Comparison of ENCODE assay signal across 8 cellular contexts in genomic region chr1:7265771-7266371, GRCh38.
DNase-seq lines count a peak whose midpoint lies in the region; ATAC-seq, FAIRE-seq and TF ChIP-seq lines count a peak whose summit lies in the region.

No MANE protein-coding gene starts in this region.

- H3K9me3 Mint-ChIP-seq in immature natural killer cell: peaks cover 5 to 19% (median 15%) of the 10 kb centered on the region in 6 donors

- no peak overlapping the region for H3K23ac ChIP-seq in H1 (ENCODE audit: insufficient read length)

- no peak for ATAC-seq in GM18909 (IDR thresholded peaks at IDR 0.05; ENCODE audit: poor library complexity, unreplicated experiment)
- no peak for ATAC-seq in GM19455 (IDR thresholded peaks at IDR 0.05; ENCODE audit: unreplicated experiment)

- H3K4ac ChIP-seq in H1 (replicated peaks; ENCODE audit: insufficient read length, low read depth, low read length): no peak overlapping the region

- no peak for TF ChIP-seq EP300 in H1 (IDR thresholded peaks at IDR 0.05; ENCODE audit: borderline replicate concordance in 1 of 2, low read depth in 2 of 2, low read length in 2 of 2)

- H2AFZ ChIP-seq in H1 (ENCODE audit: low read length): no peak overlapping the region

- H3K9ac ChIP-seq in H1 (replicated peaks in 1 of 4; ENCODE audit: extremely low read depth in 1 of 4, low read depth in 3 of 4, low read length in 3 of 4): no peak overlapping the region

- peaks cover 0 to 5% (median 0%) of the 10 kb centered on the region in 3 donors for H3K36me3 Mint-ChIP-seq in immature natural killer cell

- CTCF ChIA-PET in H1 (lab: Charles Lee; ENCODE audit: partially characterized antibody): interaction anchor here (1.2 kb wide), 1 partner anchor 45 kb away, joined by 3 read pairs; no protein-coding TSS in a partner anchor

- no peaks in the 10 kb centered on the region for H3K4me1 Mint-ChIP-seq in immature natural killer cell

- POLR2A ChIA-PET in H1 (lab: Charles Lee; ENCODE audit: partially characterized antibody): interaction anchor here (1.2 kb wide), 1 partner anchor 10 kb away, joined by 3 read pairs; no protein-coding TSS in a partner anchor

- TF ChIP-seq CTCF in H1 (IDR thresholded peaks at IDR 0.05; ENCODE audit: control extremely low read depth in 1 of 3, insufficient read depth in 1 of 3, low read depth in 1 of 3, low read length in 3 of 3): no peak

- H3K23me2 ChIP-seq in H1 (ENCODE audit: low read depth, low read length): no peaks in the 10 kb centered on the region

- H3K27ac Mint-ChIP-seq in immature natural killer cell: no peak overlapping the region

- no peak overlapping the region for H4K5ac ChIP-seq in H1 (ENCODE audit: insufficient read length, low read depth, low read length)

- no peak overlapping the region for H3K27ac ChIP-seq in H1 (ENCODE audit: low read depth, low read length)

- no peaks in the 10 kb centered on the region for H3K27me3 ChIP-seq in H1 (replicated peaks in 1 of 4; ENCODE audit: control insufficient read depth in 3 of 4, extremely low read depth in 1 of 4, insufficient read depth in 3 of 4, low read length in 3 of 4)

- DNase-seq in GM18507 (ENCODE audit: extremely low spot score, insufficient read length, low read depth) (peak; percentile 23), NCI-H510A treated with DMSO at 0.1 percent for 48 hours (lab: John Stamatoyannopoulos, UW) (peak; percentile 99), H1 (ENCODE audit: low read depth in 1 of 2, low spot score in 2 of 2) (peak in 1 of 2 experiments; percentile 28), skeletal muscle cell (ENCODE audit: low read depth) (peak; percentile 64), immature natural killer cell (no peak)
- no peak for DNase-seq in stimulated activated CD4-positive, alpha-beta T cell treated with anti-CD3 and anti-CD28 coated beads, Interleukin-12 subunit alpha, Interleukin-12 subunit beta, amount 100 ng/mL, for 4 hours

- no peak overlapping the region for H2BK20ac ChIP-seq in H1 (ENCODE audit: low read length)

- H3K4me1 ChIP-seq in H1 (replicated peaks in 1 of 4; ENCODE audit: control insufficient read depth in 3 of 4, insufficient read depth in 4 of 4, low read length in 3 of 4): no peaks in the 10 kb centered on the region

- H2BK12ac ChIP-seq in H1 (ENCODE audit: low read depth, low read length): no peak overlapping the region

- no peaks in the 10 kb centered on the region for H3K79me2 ChIP-seq in H1 (ENCODE audit: control insufficient read depth in 1 of 2, insufficient read depth in 2 of 2, low read length in 2 of 2)

- H2BK5ac ChIP-seq in H1 (ENCODE audit: low read depth, low read length): no peak overlapping the region

- no peak overlapping the region for H3K4me2 ChIP-seq in H1 (ENCODE audit: insufficient read depth in 1 of 2, low read depth in 2 of 2, low read length in 2 of 2)

- no peak overlapping the region for H3K18ac ChIP-seq in H1 (ENCODE audit: extremely low read depth, low read length)

- no peak overlapping the region for H4K91ac ChIP-seq in H1 (replicated peaks; ENCODE audit: insufficient read length, low read length)

- H2BK15ac ChIP-seq in H1 (ENCODE audit: low read length): no peak overlapping the region

- peak overlapping the region; percentile 3; the same call in 1 of the 2 replicates for H4K8ac ChIP-seq in H1 (ENCODE audit: extremely low read depth, insufficient read depth, low read length)

- no peak overlapping the region for H2AK5ac ChIP-seq in H1 (ENCODE audit: low read depth, low read length)

- 90% methylated on average over 9 of the region's 9 CpGs; no CpG with 5 or more reads in 1 of the 2 experiments for WGBS in H1 (ENCODE audit: extremely low coverage in 1 of 2, insufficient coverage in 1 of 2, insufficient read length in 1 of 2, insufficient replicate concordance in 2 of 2, low coverage in 1 of 2, low lambda C conversion rate in 2 of 2, missing lambda C conversion rate in 1 of 2), 2 experiments

- peaks cover 0 to 2% of the 10 kb centered on the region in 2 experiments for H4K20me1 ChIP-seq in H1 (replicated peaks in 1 of 2; ENCODE audit: control insufficient read depth in 1 of 2, insufficient read depth in 2 of 2, low read length in 2 of 2)

- H3K27me3 Mint-ChIP-seq in immature natural killer cell (ENCODE audit: low read depth in 3 of 3): peaks cover 2 to 8% (median 2%) of the 10 kb centered on the region in 3 donors

- no peak overlapping the region for H3K4me3 ChIP-seq in H1 (ENCODE audit: extremely low read depth in 1 of 4, insufficient read depth in 2 of 4, low read depth in 3 of 4, low read length in 4 of 4)
- no peak overlapping the region for H3K4me3 ChIP-seq in skeletal muscle cell (ENCODE audit: low read depth, low read length)

- no peak for TF ChIP-seq RAD21 in H1 (IDR thresholded peaks at IDR 0.05 in 1 of 2, conservative IDR thresholded peaks at IDR 0.05 in 1 of 2; ENCODE audit: low read depth in 2 of 2, low read length in 2 of 2)

- H3K79me1 ChIP-seq in H1 (ENCODE audit: low read depth, low read length): no peaks in the 10 kb centered on the region

- no peak overlapping the region for H3K4me3 Mint-ChIP-seq in immature natural killer cell

- H3K9me3 ChIP-seq in H1 (ENCODE audit: insufficient read depth in 2 of 2, low read depth in 1 of 2, low read length in 1 of 2): peaks cover 10 to 11% of the 10 kb centered on the region in 2 experiments; a peak in 3 of 4 replicates

- no peak overlapping the region for H3K56ac ChIP-seq in H1 (replicated peaks; ENCODE audit: insufficient read length, low read depth, low read length)

- no peaks in the 10 kb centered on the region; a peak in 2 of 8 replicates for H3K36me3 ChIP-seq in H1 (ENCODE audit: control insufficient read depth in 2 of 4, insufficient read depth in 4 of 4, low read length in 3 of 4)

- TF ChIP-seq POLR2A in H1 (IDR thresholded peaks at IDR 0.05; ENCODE audit: control extremely low read depth in 1 of 2, low read depth in 2 of 2, low read length in 2 of 2): no peak

- no peak overlapping the region for H2BK120ac ChIP-seq in H1 (replicated peaks; ENCODE audit: low read depth, low read length)

- FAIRE-seq in GM18507 (lab: Jason Lieb, UNC): no peak
- no peak for FAIRE-seq in H1 (lab: Jason Lieb, UNC)

- H3K14ac ChIP-seq in H1 (ENCODE audit: insufficient read length): no peak overlapping the region

TF ChIP-seq in H1, 55 proteins besides CTCF, POLR2A, EP300 and RAD21:
- TF ChIP-seq CREB1 (IDR thresholded peaks at IDR 0.05) (no peak), RFX5 (IDR thresholded peaks at IDR 0.05; ENCODE audit: borderline replicate concordance, low read depth, low read length) (no peak), CHD2 (IDR thresholded peaks at IDR 0.05; ENCODE audit: low read length) (no peak)

Comparison
In these comparisons a context has a peak if more than half of its experiments do, and no peak if none do; other contexts are left out.
1. DNase-seq: peak in GM18507 (single experiment), NCI-H510A treated with DMSO at 0.1 percent for 48 hours (single experiment) and skeletal muscle cell (single experiment); none in stimulated activated CD4-positive, alpha-beta T cell treated with anti-CD3 and anti-CD28 coated beads, Interleukin-12 subunit alpha, Interleukin-12 subunit beta, amount 100 ng/mL, for 4 hours (single experiment) and immature natural killer cell (0 of 3).